8 cellular contexts compared by ENCODE assay signal in the genomic region with DNA sequence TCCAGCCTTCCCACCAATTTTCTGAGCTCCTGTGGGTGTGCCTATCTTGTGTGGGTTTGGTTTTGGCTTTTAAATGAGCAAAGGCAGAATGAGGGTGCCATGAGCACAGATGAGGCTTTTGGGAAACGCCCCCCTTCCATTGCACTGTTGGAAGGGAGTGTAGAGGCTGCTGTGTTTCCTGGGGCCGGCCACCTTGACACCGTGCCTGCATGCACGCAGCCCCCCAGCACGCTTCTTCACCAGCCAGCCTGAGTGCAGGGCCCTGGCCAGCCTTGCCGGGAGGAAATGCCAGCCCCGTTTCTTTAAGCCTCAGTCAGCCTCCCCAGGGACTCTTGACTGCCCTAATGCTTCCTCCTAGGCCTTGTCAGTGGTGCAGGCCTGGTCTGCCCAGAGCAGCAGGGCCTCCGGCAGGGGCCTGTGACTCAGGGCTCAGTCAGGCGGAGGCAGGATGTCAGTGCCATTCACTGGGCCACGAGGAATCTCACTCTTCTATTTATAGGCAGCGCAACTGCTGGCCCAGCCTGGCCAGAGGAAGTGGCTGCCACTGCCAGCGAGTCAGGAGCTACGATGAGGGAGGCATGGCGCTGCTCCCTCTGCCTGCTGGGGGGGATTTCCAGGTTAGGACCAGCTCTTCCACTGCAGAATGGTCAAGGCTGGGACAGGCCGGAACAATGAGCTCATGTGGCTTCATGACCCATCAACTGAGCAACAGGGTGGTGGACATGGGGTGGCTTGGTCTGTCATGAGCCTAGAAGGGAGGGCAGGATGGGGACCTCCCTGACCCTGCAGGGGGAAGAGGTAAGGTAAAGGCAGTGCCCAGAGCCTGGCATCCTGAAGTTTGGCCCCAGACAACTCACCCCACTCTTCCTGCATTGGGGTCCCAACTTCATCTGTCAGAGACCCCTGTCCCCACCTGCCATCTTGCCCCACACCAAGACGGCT.
DNase-seq lines count a peak whose midpoint lies in the region; ATAC-seq, FAIRE-seq and TF ChIP-seq lines count a peak whose summit lies in the region.

No MANE protein-coding gene starts in this region.

- POLR2A ChIA-PET in A549 (lab: Yijun Ruan, JAX) = interaction anchor here (0.6 kb wide), 1 partner anchor 1104 kb away, joined by 3 read pairs; no protein-coding TSS in a partner anchor

- H3K4me1 ChIP-seq in A549 (peaks cover 38% of the 10 kb centered on the region), SJCRH30 (peaks cover 36% of the 10 kb centered on the region), esophagus muscularis mucosa (peaks cover 15 to 30% (median 25%) of the 10 kb centered on the region in 4 donors), muscle layer of duodenum (ENCODE audit: control insufficient read depth in 1 of 2, insufficient read depth in 2 of 2, low read length in 2 of 2) (peaks cover 4 to 12% of the 10 kb centered on the region in 2 donors)

- H3K27me3 ChIP-seq in SJCRH30 = no peaks in the 10 kb centered on the region
- no peaks in the 10 kb centered on the region for H3K27me3 ChIP-seq in esophagus muscularis mucosa
- H3K27me3 ChIP-seq in muscle layer of duodenum (ENCODE audit: low read depth, low read length) = no peaks in the 10 kb centered on the region

- intact Hi-C loops in esophagus muscularis mucosa (cut with DNase I) = loop anchor here (2.0 kb wide), 1 partner anchor 32 kb away; no protein-coding TSS in a partner anchor

- FAIRE-seq in A549 (lab: Jason Lieb, UNC) (peak; percentile 18), GM12891 (lab: Jason Lieb, UNC) (peak; percentile 77)

- TF ChIP-seq CTCF in A549 (IDR thresholded peaks at IDR 0.05) = no peak
- TF ChIP-seq CTCF in esophagus muscularis mucosa (IDR thresholded peaks at IDR 0.05) = peak in 1 of 3 experiments; percentile 29

- DNase-seq in A549 (ENCODE audit: low read depth in 1 of 2, low spot score in 1 of 2) (peak; percentile 86 to 87), GM12891 (ENCODE audit: insufficient read length, low spot score) (peak; percentile 50), SJCRH30 (peak; percentile 91 to 94), esophagus muscularis mucosa (ENCODE audit: extremely low spot score) (no peak), NCI-H1105 treated with DMSO at 0.1 percent for 48 hours (lab: John Stamatoyannopoulos, UW) (no peak)

- no peak overlapping the region for H3K4me3 ChIP-seq in A549
- no peak overlapping the region for H3K4me3 ChIP-seq in SJCRH30
- no peak overlapping the region for H3K4me3 ChIP-seq in esophagus muscularis mucosa
- no peak overlapping the region for H3K4me3 ChIP-seq in muscle layer of duodenum (ENCODE audit: low read depth in 1 of 2, low read length in 2 of 2)

- CTCF ChIA-PET in A549 (lab: Yijun Ruan, JAX) = interaction anchor here (0.8 to 2.4 kb wide), 10 partner anchors 10 to 246 kb away, joined by 3 to 12 read pairs (median 3); no protein-coding TSS in a partner anchor

- H3K9me3 ChIP-seq in A549 (no peaks in the 10 kb centered on the region), SJCRH30 (replicated peaks) (0 out of 2 replicates have a peak, but pooled peaks cover 4% of the 10 kb centered on the region), esophagus muscularis mucosa (no peaks in the 10 kb centered on the region), muscle layer of duodenum (ENCODE audit: control insufficient read depth in 1 of 2, low read length in 2 of 2) (no peaks in the 10 kb centered on the region)

- peak overlapping the region; percentile 49 to 83; a peak in 5 of 6 replicates for H3K27ac ChIP-seq in A549
- H3K27ac ChIP-seq in SJCRH30 = peak overlapping the region; percentile 58
- H3K27ac ChIP-seq in esophagus muscularis mucosa (replicated peaks in 1 of 4) = peak overlapping the region; percentile 68 to 77 (median 74)
- peak overlapping the region; percentile 12 for H3K27ac ChIP-seq in muscle layer of duodenum (ENCODE audit: low read length)

- H3K36me3 ChIP-seq in SJCRH30 (no peaks in the 10 kb centered on the region), esophagus muscularis mucosa (peaks cover 0 to 13% (median 6%) of the 10 kb centered on the region in 4 donors), muscle layer of duodenum (ENCODE audit: control insufficient read depth in 1 of 2, insufficient read depth in 2 of 2, low read length in 2 of 2) (no peaks in the 10 kb centered on the region)

- ATAC-seq in A549 (peak; percentile 92 to 95), HG03159 (IDR thresholded peaks at IDR 0.05; ENCODE audit: unreplicated experiment) (peak; percentile 70), HG02623 (IDR thresholded peaks at IDR 0.05; ENCODE audit: unreplicated experiment) (no peak)

- no peak for TF ChIP-seq EP300 in A549 (IDR thresholded peaks at IDR 0.05)
- no peak for TF ChIP-seq EP300 in esophagus muscularis mucosa (IDR thresholded peaks at IDR 0.05)

- WGBS in A549 (ENCODE audit: missing lambda C conversion rate) = 35% methylated on average over 14 of the region's 16 CpGs
- 61% methylated on average over 7 of the region's 16 CpGs for WGBS in esophagus muscularis mucosa

- H3K4me2 ChIP-seq in A549 = peak overlapping the region; percentile 37

- peak in 1 of 2 experiments; percentile 12; a peak in 1 of 5 replicates for TF ChIP-seq RAD21 in A549 (conservative IDR thresholded peaks at IDR 0.05 in 1 of 2, IDR thresholded peaks at IDR 0.05 in 1 of 2)

- TF ChIP-seq POLR2A in A549 (IDR thresholded peaks at IDR 0.05; ENCODE audit: low read length) = 0 out of 2 replicates have a peak, but pooled peaks have one; percentile 11
- TF ChIP-seq POLR2A in GM12891 (IDR thresholded peaks at IDR 0.05; ENCODE audit: low read depth, low read length) = no peak
- no peak for TF ChIP-seq POLR2A in esophagus muscularis mucosa (IDR thresholded peaks at IDR 0.05; ENCODE audit: low read depth)

TF ChIP-seq in A549, 52 proteins besides CTCF, POLR2A, EP300 and RAD21 (continues in another document):
- TF ChIP-seq, protein P1, sequence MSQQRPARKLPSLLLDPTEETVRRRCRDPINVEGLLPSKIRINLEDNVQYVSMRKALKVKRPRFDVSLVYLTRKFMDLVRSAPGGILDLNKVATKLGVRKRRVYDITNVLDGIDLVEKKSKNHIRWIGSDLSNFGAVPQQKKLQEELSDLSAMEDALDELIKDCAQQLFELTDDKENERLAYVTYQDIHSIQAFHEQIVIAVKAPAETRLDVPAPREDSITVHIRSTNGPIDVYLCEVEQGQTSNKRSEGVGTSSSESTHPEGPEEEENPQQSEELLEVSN (IDR thresholded peaks at IDR 0.05; ENCODE audit: borderline replicate concordance, low read depth) = peak; percentile 48; the same call in 1 of the 2 replicates
- TF ChIP-seq HOXA7 (CRISPR knock-in tag; IDR thresholded peaks at IDR 0.05) (no peak), FOSL2 (IDR thresholded peaks at IDR 0.05) (no peak), FOSL2 (CRISPR knock-in tag; IDR thresholded peaks at IDR 0.05) (peak; percentile 81), ZSCAN20 (CRISPR knock-in tag; IDR thresholded peaks at IDR 0.05) (no peak), MAFK (IDR thresholded peaks at IDR 0.05; ENCODE audit: partially characterized antibody) (no peak), RCOR1 (IDR thresholded peaks at IDR 0.05; ENCODE audit: low read depth, low read length) (no peak), FOXS1 (CRISPR knock-in tag; IDR thresholded peaks at IDR 0.05) (peak; percentile 26; the same call in 1 of the 2 replicates), HOXB13 (CRISPR knock-in tag; IDR thresholded peaks at IDR 0.05; ENCODE audit: low read depth) (0 out of 2 replicates have a peak, but pooled peaks have one; percentile 33)
- TF ChIP-seq, protein P2, sequence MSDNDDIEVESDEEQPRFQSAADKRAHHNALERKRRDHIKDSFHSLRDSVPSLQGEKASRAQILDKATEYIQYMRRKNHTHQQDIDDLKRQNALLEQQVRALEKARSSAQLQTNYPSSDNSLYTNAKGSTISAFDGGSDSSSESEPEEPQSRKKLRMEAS (IDR thresholded peaks at IDR 0.05) = peak; percentile 96

TF ChIP-seq in GM12891, 5 proteins besides CTCF, POLR2A, EP300 and RAD21:
- no peak for TF ChIP-seq POLR2AphosphoS5 (IDR thresholded peaks at IDR 0.05; ENCODE audit: low read depth, low read length)
- TF ChIP-seq POU2F2 (IDR thresholded peaks at IDR 0.05; ENCODE audit: low read depth, low read length) = no peak
- no peak for TF ChIP-seq SPI1 (IDR thresholded peaks at IDR 0.05; ENCODE audit: low read depth, low read length)
- no peak for TF ChIP-seq TAF1 (IDR thresholded peaks at IDR 0.05; ENCODE audit: low read depth, low read length)
- TF ChIP-seq PAX5 (IDR thresholded peaks at IDR 0.05; ENCODE audit: insufficient read depth, low read length, severe bottlenecking) = no peak
TF ChIP-seq in GM12891: peak in this region for 0.

Comparison
In these comparisons a context has a peak if more than half of its experiments do, and no peak if none do; other contexts are left out.
1. DNase-seq: peak in A549 (2 of 2), GM12891 (single experiment) and SJCRH30 (2 of 2); none in esophagus muscularis mucosa (single experiment) and NCI-H1105 treated with DMSO at 0.1 percent for 48 hours (single experiment).
2. H3K27ac ChIP-seq: peak in every context shown above with its lines; median percentile 74 in esophagus muscularis mucosa; 66 in A549; 58 in SJCRH30; 12 in muscle layer of duodenum.